In genomic region chr3:53134631-53135232, GRCh38 we compare ENCODE assay signal across 8 cellular contexts. TPM values are rescaled to one million over a fixed set of nuclear protein-coding genes. Genes with fewer than 3 reads are reported as not detected.
A peak's percentile ranks its signal among the peaks of the same experiment; 100 is the strongest.
DNase-seq lines count a peak whose midpoint lies in the region; ATAC-seq and TF ChIP-seq lines count a peak whose summit lies in the region.

No MANE protein-coding gene starts in this region.

- no peaks in the 10 kb centered on the region for H3K27me3 ChIP-seq in osteoblast (ENCODE audit: insufficient read depth, low read length)
- H3K27me3 ChIP-seq in tibial artery, result no peaks in the 10 kb centered on the region

- H3K36me3 ChIP-seq in OCI-LY7 (ENCODE audit: insufficient read depth, low read length), result no peaks in the 10 kb centered on the region
- H3K36me3 ChIP-seq in osteoblast (ENCODE audit: insufficient read depth, low read length), result no peaks in the 10 kb centered on the region
- H3K36me3 ChIP-seq in tibial artery, result no peaks in the 10 kb centered on the region

- H3K4me3 Mint-ChIP-seq in activated T-cell treated with anti-CD3 and anti-CD28 coated beads, Interleukin-2, amount 50 U/mL, for 72 hours, result no peak overlapping the region

- H3K4me2 ChIP-seq in OCI-LY7 (ENCODE audit: low read length) (no peak overlapping the region), osteoblast (ENCODE audit: insufficient read depth, low read length) (no peak overlapping the region)

- peaks cover 5% of the 10 kb centered on the region for H3K79me2 ChIP-seq in OCI-LY7 (ENCODE audit: insufficient read depth, low read depth, low read length)
- H3K79me2 ChIP-seq in osteoblast (ENCODE audit: insufficient read depth, low read length), result peaks cover 5% of the 10 kb centered on the region

- H2AFZ ChIP-seq in OCI-LY7 (ENCODE audit: low read length) (no peak overlapping the region), osteoblast (ENCODE audit: low read length) (peak overlapping the region; percentile 38)

- intact Hi-C loops in OCI-LY7 (cut with micrococcal nuclease; ENCODE audit: unreplicated experiment) (loop anchor here (1.0 to 2.0 kb wide), 2 partner anchors 34 to 62 kb away; no protein-coding TSS in a partner anchor), tibial artery (cut with DNase I; ENCODE audit: low total_unique reads) (loop anchor here (1.0 to 2.0 kb wide), 2 partner anchors 26 to 62 kb away; partner anchors contain the start of gene PRKCD)

- peak; percentile 90 for TF ChIP-seq CTCF in OCI-LY7 (conservative IDR thresholded peaks at IDR 0.05; ENCODE audit: low read length)
- TF ChIP-seq CTCF in fibroblast of villous mesenchyme (IDR thresholded peaks at IDR 0.05; ENCODE audit: insufficient read depth, low read depth, low read length), result peak; percentile 90
- TF ChIP-seq CTCF in osteoblast (IDR thresholded peaks at IDR 0.05; ENCODE audit: extremely low read depth, low read depth, low read length), result peak; percentile 78
- peak; percentile 75 to 80 for TF ChIP-seq CTCF in tibial artery (IDR thresholded peaks at IDR 0.05)

- no peak overlapping the region for H3K27ac ChIP-seq in OCI-LY7 (ENCODE audit: low read depth, low read length, poor library complexity, severe bottlenecking)
- H3K27ac ChIP-seq in osteoblast (ENCODE audit: low read depth, low read length), result no peak overlapping the region
- H3K27ac ChIP-seq in tibial artery, result no peak overlapping the region

- ATAC-seq in GM18517 (IDR thresholded peaks at IDR 0.05; ENCODE audit: unreplicated experiment), result peak; percentile 54
- peak; percentile 52 for ATAC-seq in HG03442 (IDR thresholded peaks at IDR 0.05; ENCODE audit: unreplicated experiment)
- peak; percentile 48 to 53 for ATAC-seq in activated T-cell treated with anti-CD3 and anti-CD28 coated beads, Interleukin-2, amount 50 U/mL, for 72 hours (replicated peaks in 1 of 2)

- H3K27me3 Mint-ChIP-seq in activated T-cell treated with anti-CD3 and anti-CD28 coated beads, Interleukin-2, amount 50 U/mL, for 72 hours (ENCODE audit: low read depth), result no peaks in the 10 kb centered on the region

- H3K4me3 ChIP-seq in OCI-LY7 (ENCODE audit: low read depth, low read length, poor library complexity, severe bottlenecking) (no peak overlapping the region), fibroblast of villous mesenchyme (ENCODE audit: low read depth, low read length) (no peak overlapping the region), osteoblast (ENCODE audit: insufficient read depth, low read length) (no peak overlapping the region), tibial artery (no peak overlapping the region)

- no peaks in the 10 kb centered on the region for H3K36me3 Mint-ChIP-seq in activated T-cell treated with anti-CD3 and anti-CD28 coated beads, Interleukin-2, amount 50 U/mL, for 72 hours (ENCODE audit: insufficient read depth in 2 of 2)

- CTCF ChIA-PET in OCI-LY7 (lab: Charles Lee; ENCODE audit: unreplicated experiment), result interaction anchor here (1.0 to 1.7 kb wide), 6 partner anchors 24 to 63 kb away, joined by 4 to 9 read pairs (median 6); partner anchors contain the start of gene PRKCD

- no TSS peak for BruUV-seq in OCI-LY7 (replicated peaks; lab: Mats Ljungman, UMichigan)

- no peaks in the 10 kb centered on the region for H3K9me3 Mint-ChIP-seq in activated T-cell treated with anti-CD3 and anti-CD28 coated beads, Interleukin-2, amount 50 U/mL, for 72 hours

- H3K4me1 Mint-ChIP-seq in activated T-cell treated with anti-CD3 and anti-CD28 coated beads, Interleukin-2, amount 50 U/mL, for 72 hours (ENCODE audit: low read depth), result peaks cover 8% of the 10 kb centered on the region

- H3K4me1 ChIP-seq in OCI-LY7 (ENCODE audit: insufficient read depth, low read length, poor library complexity, severe bottlenecking) (peaks cover 48% of the 10 kb centered on the region), osteoblast (ENCODE audit: insufficient read depth, low read length) (peaks cover 15% of the 10 kb centered on the region), tibial artery (peaks cover 0 to 16% (median 6%) of the 10 kb centered on the region in 4 donors)

- no peaks in the 10 kb centered on the region for H3K9me2 ChIP-seq in OCI-LY7 (ENCODE audit: insufficient read depth, low read length)

- POLR2A ChIA-PET in OCI-LY7 (lab: Charles Lee), result interaction anchor here (0.6 to 4.3 kb wide), 8 partner anchors 9 to 608 kb away, joined by 3 to 19 read pairs (median 4); partner anchors contain the start of gene PRKCD

- no peak overlapping the region for H3K27ac Mint-ChIP-seq in activated T-cell treated with anti-CD3 and anti-CD28 coated beads, Interleukin-2, amount 50 U/mL, for 72 hours

- no peaks in the 10 kb centered on the region for H4K20me1 ChIP-seq in OCI-LY7 (ENCODE audit: insufficient read depth, low read length)
- no peaks in the 10 kb centered on the region for H4K20me1 ChIP-seq in osteoblast (ENCODE audit: insufficient read depth, low read length)

- H3K9me3 ChIP-seq in OCI-LY7 (ENCODE audit: low read length), result no peaks in the 10 kb centered on the region
- H3K9me3 ChIP-seq in osteoblast (ENCODE audit: low read depth, low read length), result no peaks in the 10 kb centered on the region
- H3K9me3 ChIP-seq in tibial artery, result no peaks in the 10 kb centered on the region

- DNase-seq in AG08396 (ENCODE audit: low spot score) (peak; percentile 84), OCI-LY7 (ENCODE audit: low spot score) (peak; percentile 85), fibroblast of villous mesenchyme (ENCODE audit: low read depth) (peak; percentile 68), osteoblast (ENCODE audit: insufficient read length, low spot score, missing footprints) (peak; percentile 96), tibial artery (peak; percentile 66 to 85)
- peak; percentile 71 to 72 for DNase-seq in activated T-cell treated with anti-CD3 and anti-CD28 coated beads, Interleukin-2, amount 50 U/mL, for 72 hours

RNA-seq across cellular contexts. Expression of gene RFT1, which starts 4.5 kb away (rescaled TPM):
- total RNA-seq in OCI-LY7 (2014; rRNA removed; shearing (Covaris generic)), result 9.9 and 15.8 TPM in 2 replicates
- total RNA-seq in OCI-LY7 (2022) (34.7 and 34.8 TPM in 2 replicates), fibroblast of villous mesenchyme (9.0 and 13.4 TPM in 2 replicates), osteoblast (11.9 and 12.7 TPM in 2 replicates)
- 10 to 100 TPM; 26.6 to 29.9 TPM for total RNA-seq in activated T-cell treated with anti-CD3 and anti-CD28 coated beads, Interleukin-2, amount 50 U/mL, for 72 hours

RNA-seq across cellular contexts. Expression of gene PRKCD, which starts 26.3 kb away (rescaled TPM):
- 9.5 and 13.3 TPM in 2 replicates for total RNA-seq in OCI-LY7 (2014; rRNA removed; shearing (Covaris generic))
- total RNA-seq in OCI-LY7 (2022) (91.6 and 108 TPM in 2 replicates), fibroblast of villous mesenchyme (1.7 and 2.6 TPM in 2 replicates), osteoblast (1.8 and 2.2 TPM in 2 replicates)
- 10 to 100 TPM; 24.2 to 27.2 TPM for total RNA-seq in activated T-cell treated with anti-CD3 and anti-CD28 coated beads, Interleukin-2, amount 50 U/mL, for 72 hours
